ENCODE assay signal across 27 cellular contexts in genomic region chr16:79972053-79972704, GRCh38.
A peak's percentile ranks its signal among the peaks of the same experiment; 100 is the strongest.
DNase-seq lines count a peak whose midpoint lies in the region; ATAC-seq, FAIRE-seq and TF ChIP-seq lines count a peak whose summit lies in the region.
"Had no signal": no experiment of that assay in that cellular context is flagged by ENCODE, and none has a peak within 500 bp of the region (broad histone marks: within the 10 kb centered on the region; RNA-seq: fewer than 3 reads in every experiment).

No MANE protein-coding gene starts in this region.

- H3K4me3 ChIP-seq in epithelial cell of esophagus (ENCODE audit: low read length) (no peak overlapping the region), OCI-LY7 (ENCODE audit: low read depth, low read length, poor library complexity, severe bottlenecking) (no peak overlapping the region), uterus (no peak overlapping the region)
- H3K4me3 ChIP-seq: breast epithelium, HAP-1, hepatocyte, Peyer's patch, SK-N-MC, spleen, tibial artery had no signal

- TF ChIP-seq POLR2A in uterus (IDR thresholded peaks at IDR 0.05): no peak

- TF ChIP-seq CTCF in epithelial cell of esophagus (IDR thresholded peaks at IDR 0.05; ENCODE audit: insufficient read depth, low read depth, low read length, missing control alignments) (no peak), omental fat pad (IDR thresholded peaks at IDR 0.05) (no peak), OCI-LY7 (conservative IDR thresholded peaks at IDR 0.05; ENCODE audit: low read length) (no peak), uterus (IDR thresholded peaks at IDR 0.05) (no peak)

- peak; percentile 72 for ATAC-seq in omental fat pad (ENCODE audit: low FRiP score)
- ATAC-seq: stimulated activated naive CD8-positive, alpha-beta T cell treated with anti-CD3 and anti-CD28 coated beads, Interleukin-15, amount 100 ng/mL, for 72 hours had no signal

- no peaks in the 10 kb centered on the region for H3K79me2 ChIP-seq in OCI-LY7 (ENCODE audit: insufficient read depth, low read depth, low read length)
- H3K79me2 ChIP-seq: hepatocyte had no signal

- DNase-seq in LHCN-M2 (ENCODE audit: low read depth): peak; percentile 4
- DNase-seq in RCC 7860 (ENCODE audit: low spot score): peak; percentile 73
- peak; percentile 10 for DNase-seq in epithelial cell of esophagus (ENCODE audit: low read depth)
- no peak for DNase-seq in omental fat pad (ENCODE audit: low spot score)
- DNase-seq in OCI-LY7 (ENCODE audit: low spot score): no peak
- no peak for DNase-seq in uterus
- DNase-seq in NCI-H69 (lab: John Stamatoyannopoulos, UW): no peak
- DNase-seq in amniotic stem cell (lab: John Stamatoyannopoulos, UW): no peak
- DNase-seq: activated B cell treated with CpG ODN at 0.5 μM for 24 hours; activated CD4-positive, alpha-beta T cell treated with anti-CD3 and anti-CD28 coated beads, Interleukin-2, amount 50 U/mL, for 48 hours; activated gamma-delta T cell treated with Interleukin-2 at 50 U/mL for 16 hours; AML-193; DMS79; NCI-H1105 treated with DMSO at 0.1 percent for 48 hours; NCI-H2081 treated with DMSO at 0.1 percent for 48 hours; NCI-H446 treated with DMSO at 0.1 percent for 48 hours; Peyer's patch; spleen; stimulated activated CD4-positive, alpha-beta T cell treated with anti-CD3 and anti-CD28 coated beads, Interleukin-4, amount 100 ng/mL, for 24 hours; stimulated activated naive CD8-positive, alpha-beta T cell treated with anti-CD3 and anti-CD28 coated beads, Interleukin-15, amount 100 ng/mL, for 72 hours; T-helper 2 cell; tibial artery had no signal

- CTCF ChIA-PET in OCI-LY7 (lab: Charles Lee; ENCODE audit: unreplicated experiment): no interaction called here

- H3K36me3 ChIP-seq in OCI-LY7 (ENCODE audit: insufficient read depth, low read length): no peaks in the 10 kb centered on the region
- no peaks in the 10 kb centered on the region for H3K36me3 ChIP-seq in uterus
- H3K36me3 ChIP-seq: breast epithelium, HAP-1, Peyer's patch, spleen, tibial artery had no signal

- H3K9me3 ChIP-seq in OCI-LY7 (ENCODE audit: low read length) (no peaks in the 10 kb centered on the region), uterus (no peaks in the 10 kb centered on the region)
- H3K9me3 ChIP-seq: breast epithelium, HAP-1, Peyer's patch, spleen, tibial artery had no signal

- H3K4me1 ChIP-seq in OCI-LY7 (ENCODE audit: insufficient read depth, low read length, poor library complexity, severe bottlenecking): no peaks in the 10 kb centered on the region
- H3K4me1 ChIP-seq in uterus: no peaks in the 10 kb centered on the region
- H3K4me1 ChIP-seq: breast epithelium, HAP-1, Peyer's patch, spleen, tibial artery had no signal

- no peak overlapping the region for H2AFZ ChIP-seq in OCI-LY7 (ENCODE audit: low read length)
- H2AFZ ChIP-seq: hepatocyte had no signal

- FAIRE-seq in RCC 7860 (lab: Jason Lieb, UNC): no peak
- FAIRE-seq: islet of Langerhans had no signal

- H3K27me3 ChIP-seq in uterus: no peaks in the 10 kb centered on the region
- H3K27me3 ChIP-seq: breast epithelium, hepatocyte, Peyer's patch, spleen, tibial artery had no signal

- POLR2A ChIA-PET in OCI-LY7 (lab: Charles Lee): interaction anchor here (0.6 kb wide), 2 partner anchors 180 to 645 kb away, joined by 3 to 7 read pairs; no protein-coding TSS in a partner anchor

- H3K9me2 ChIP-seq in OCI-LY7 (ENCODE audit: insufficient read depth, low read length): no peaks in the 10 kb centered on the region

- no peak overlapping the region for H3K27ac ChIP-seq in OCI-LY7 (ENCODE audit: low read depth, low read length, poor library complexity, severe bottlenecking)
- no peak overlapping the region for H3K27ac ChIP-seq in uterus
- H3K27ac ChIP-seq: breast epithelium, hepatocyte, Peyer's patch, SK-N-MC, spleen, tibial artery had no signal

- no peak overlapping the region for H3K4me2 ChIP-seq in OCI-LY7 (ENCODE audit: low read length)
- H3K4me2 ChIP-seq: hepatocyte had no signal

- BruUV-seq in OCI-LY7 (replicated peaks; lab: Mats Ljungman, UMichigan): no TSS peak

- intact Hi-C loops in OCI-LY7 (cut with micrococcal nuclease; ENCODE audit: unreplicated experiment): no loop called here
- intact Hi-C loops in uterus (cut with DNase I; ENCODE audit: low total_unique reads): no loop called here

- H4K20me1 ChIP-seq in OCI-LY7 (ENCODE audit: insufficient read depth, low read length): no peaks in the 10 kb centered on the region

Comparison
In these comparisons a context has a peak if more than half of its experiments do, and no peak if none do; other contexts are left out.
1. DNase-seq: peak in LHCN-M2 (single experiment), RCC 7860 (single experiment) and epithelial cell of esophagus (single experiment); none in omental fat pad (single experiment), OCI-LY7 (single experiment), uterus (0 of 2), NCI-H69 (single experiment) and amniotic stem cell (single experiment).